ENCODE assay signal across 1 cellular context in the genomic region with DNA sequence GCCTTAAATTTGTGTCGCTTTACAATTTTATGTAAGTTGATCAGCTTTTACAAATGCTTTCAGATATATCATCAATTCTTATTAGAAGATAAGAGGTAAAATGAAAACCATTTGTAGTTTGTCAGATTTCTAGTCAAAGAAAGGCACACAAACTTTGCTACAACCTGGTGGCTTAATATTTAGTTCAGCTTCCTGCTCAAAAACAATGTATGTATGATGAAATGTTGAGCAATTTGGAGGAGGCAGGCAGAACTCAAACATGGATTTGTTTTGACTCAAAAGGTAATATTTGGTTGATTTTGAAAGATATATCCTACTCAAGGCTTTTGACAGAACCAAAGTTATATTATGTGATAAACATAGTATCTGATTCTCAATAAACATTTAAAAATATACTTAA.
TF ChIP-seq lines count a peak whose summit lies in the region.

No MANE protein-coding gene starts in this region.

TF ChIP-seq in HepG2, 621 proteins besides CTCF, POLR2A, EP300 and RAD21 (continued from another document and continues in another):
- TF ChIP-seq, protein P1, sequence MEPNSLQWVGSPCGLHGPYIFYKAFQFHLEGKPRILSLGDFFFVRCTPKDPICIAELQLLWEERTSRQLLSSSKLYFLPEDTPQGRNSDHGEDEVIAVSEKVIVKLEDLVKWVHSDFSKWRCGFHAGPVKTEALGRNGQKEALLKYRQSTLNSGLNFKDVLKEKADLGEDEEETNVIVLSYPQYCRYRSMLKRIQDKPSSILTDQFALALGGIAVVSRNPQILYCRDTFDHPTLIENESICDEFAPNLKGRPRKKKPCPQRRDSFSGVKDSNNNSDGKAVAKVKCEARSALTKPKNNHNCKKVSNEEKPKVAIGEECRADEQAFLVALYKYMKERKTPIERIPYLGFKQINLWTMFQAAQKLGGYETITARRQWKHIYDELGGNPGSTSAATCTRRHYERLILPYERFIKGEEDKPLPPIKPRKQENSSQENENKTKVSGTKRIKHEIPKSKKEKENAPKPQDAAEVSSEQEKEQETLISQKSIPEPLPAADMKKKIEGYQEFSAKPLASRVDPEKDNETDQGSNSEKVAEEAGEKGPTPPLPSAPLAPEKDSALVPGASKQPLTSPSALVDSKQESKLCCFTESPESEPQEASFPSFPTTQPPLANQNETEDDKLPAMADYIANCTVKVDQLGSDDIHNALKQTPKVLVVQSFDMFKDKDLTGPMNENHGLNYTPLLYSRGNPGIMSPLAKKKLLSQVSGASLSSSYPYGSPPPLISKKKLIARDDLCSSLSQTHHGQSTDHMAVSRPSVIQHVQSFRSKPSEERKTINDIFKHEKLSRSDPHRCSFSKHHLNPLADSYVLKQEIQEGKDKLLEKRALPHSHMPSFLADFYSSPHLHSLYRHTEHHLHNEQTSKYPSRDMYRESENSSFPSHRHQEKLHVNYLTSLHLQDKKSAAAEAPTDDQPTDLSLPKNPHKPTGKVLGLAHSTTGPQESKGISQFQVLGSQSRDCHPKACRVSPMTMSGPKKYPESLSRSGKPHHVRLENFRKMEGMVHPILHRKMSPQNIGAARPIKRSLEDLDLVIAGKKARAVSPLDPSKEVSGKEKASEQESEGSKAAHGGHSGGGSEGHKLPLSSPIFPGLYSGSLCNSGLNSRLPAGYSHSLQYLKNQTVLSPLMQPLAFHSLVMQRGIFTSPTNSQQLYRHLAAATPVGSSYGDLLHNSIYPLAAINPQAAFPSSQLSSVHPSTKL (CRISPR knock-in tag; IDR thresholded peaks at IDR 0.05) = peak; percentile 80
- TF ChIP-seq FOXA3 (CRISPR knock-in tag; IDR thresholded peaks at IDR 0.05) = peak; percentile 73
- TF ChIP-seq, protein P2, sequence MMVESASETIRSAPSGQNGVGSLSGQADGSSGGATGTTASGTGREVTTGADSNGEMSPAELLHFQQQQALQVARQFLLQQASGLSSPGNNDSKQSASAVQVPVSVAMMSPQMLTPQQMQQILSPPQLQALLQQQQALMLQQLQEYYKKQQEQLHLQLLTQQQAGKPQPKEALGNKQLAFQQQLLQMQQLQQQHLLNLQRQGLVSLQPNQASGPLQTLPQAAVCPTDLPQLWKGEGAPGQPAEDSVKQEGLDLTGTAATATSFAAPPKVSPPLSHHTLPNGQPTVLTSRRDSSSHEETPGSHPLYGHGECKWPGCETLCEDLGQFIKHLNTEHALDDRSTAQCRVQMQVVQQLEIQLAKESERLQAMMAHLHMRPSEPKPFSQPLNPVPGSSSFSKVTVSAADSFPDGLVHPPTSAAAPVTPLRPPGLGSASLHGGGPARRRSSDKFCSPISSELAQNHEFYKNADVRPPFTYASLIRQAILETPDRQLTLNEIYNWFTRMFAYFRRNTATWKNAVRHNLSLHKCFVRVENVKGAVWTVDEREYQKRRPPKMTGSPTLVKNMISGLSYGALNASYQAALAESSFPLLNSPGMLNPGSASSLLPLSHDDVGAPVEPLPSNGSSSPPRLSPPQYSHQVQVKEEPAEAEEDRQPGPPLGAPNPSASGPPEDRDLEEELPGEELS (CRISPR knock-in tag; IDR thresholded peaks at IDR 0.05) = peak; percentile 69
- no peak for TF ChIP-seq ZBTB21 (CRISPR knock-in tag; IDR thresholded peaks at IDR 0.05)
- TF ChIP-seq, protein P3, sequence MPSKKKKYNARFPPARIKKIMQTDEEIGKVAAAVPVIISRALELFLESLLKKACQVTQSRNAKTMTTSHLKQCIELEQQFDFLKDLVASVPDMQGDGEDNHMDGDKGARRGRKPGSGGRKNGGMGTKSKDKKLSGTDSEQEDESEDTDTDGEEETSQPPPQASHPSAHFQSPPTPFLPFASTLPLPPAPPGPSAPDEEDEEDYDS (CRISPR knock-in tag; IDR thresholded peaks at IDR 0.05) = peak; percentile 19; the same call in 1 of the 2 replicates
- peak; percentile 100 for TF ChIP-seq CEBPG (CRISPR knock-in tag; IDR thresholded peaks at IDR 0.05)
- TF ChIP-seq, protein P4, sequence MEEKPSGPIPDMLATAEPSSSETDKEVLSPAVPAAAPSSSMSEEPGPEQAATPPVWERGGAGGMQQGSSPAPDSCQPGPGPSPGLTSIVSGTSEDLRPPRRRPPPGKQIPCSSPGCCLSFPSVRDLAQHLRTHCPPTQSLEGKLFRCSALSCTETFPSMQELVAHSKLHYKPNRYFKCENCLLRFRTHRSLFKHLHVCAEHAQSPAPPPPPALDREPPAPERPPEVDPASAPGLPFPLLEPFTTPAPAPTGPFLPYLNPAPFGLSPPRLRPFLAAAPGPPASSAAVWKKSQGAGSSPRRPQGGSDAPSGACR (CRISPR knock-in tag; IDR thresholded peaks at IDR 0.05) = no peak
- TF ChIP-seq ZNF563 (CRISPR knock-in tag; IDR thresholded peaks at IDR 0.05) = no peak
- TF ChIP-seq FLYWCH1 (CRISPR knock-in tag; IDR thresholded peaks at IDR 0.05) = no peak
- TF ChIP-seq RXRB (CRISPR knock-in tag; IDR thresholded peaks at IDR 0.05; ENCODE audit: borderline replicate concordance) = peak; percentile 44; the same call in 1 of the 2 replicates
- TF ChIP-seq GTF3A (CRISPR knock-in tag; conservative IDR thresholded peaks at IDR 0.05) = no peak
- TF ChIP-seq, protein P5, sequence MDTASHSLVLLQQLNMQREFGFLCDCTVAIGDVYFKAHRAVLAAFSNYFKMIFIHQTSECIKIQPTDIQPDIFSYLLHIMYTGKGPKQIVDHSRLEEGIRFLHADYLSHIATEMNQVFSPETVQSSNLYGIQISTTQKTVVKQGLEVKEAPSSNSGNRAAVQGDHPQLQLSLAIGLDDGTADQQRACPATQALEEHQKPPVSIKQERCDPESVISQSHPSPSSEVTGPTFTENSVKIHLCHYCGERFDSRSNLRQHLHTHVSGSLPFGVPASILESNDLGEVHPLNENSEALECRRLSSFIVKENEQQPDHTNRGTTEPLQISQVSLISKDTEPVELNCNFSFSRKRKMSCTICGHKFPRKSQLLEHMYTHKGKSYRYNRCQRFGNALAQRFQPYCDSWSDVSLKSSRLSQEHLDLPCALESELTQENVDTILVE (CRISPR knock-in tag; IDR thresholded peaks at IDR 0.05) = peak; percentile 54; the same call in 1 of the 2 replicates
- peak; percentile 58 for TF ChIP-seq THAP11 (CRISPR knock-in tag; IDR thresholded peaks at IDR 0.05)
- TF ChIP-seq FOXP1 (IDR thresholded peaks at IDR 0.05) = no peak
- peak; percentile 44; the same call in 1 of the 2 replicates for TF ChIP-seq FOXP1 (CRISPR knock-in tag; IDR thresholded peaks at IDR 0.05)
- TF ChIP-seq KDM5B (CRISPR knock-in tag; IDR thresholded peaks at IDR 0.05; ENCODE audit: borderline replicate concordance) = no peak
- TF ChIP-seq TRIM24 (CRISPR knock-in tag; IDR thresholded peaks at IDR 0.05) = no peak
- no peak for TF ChIP-seq ZBTB38 (CRISPR knock-in tag; IDR thresholded peaks at IDR 0.05)
- no peak for TF ChIP-seq PLRG1 (conservative IDR thresholded peaks at IDR 0.05)
- TF ChIP-seq, protein P6, sequence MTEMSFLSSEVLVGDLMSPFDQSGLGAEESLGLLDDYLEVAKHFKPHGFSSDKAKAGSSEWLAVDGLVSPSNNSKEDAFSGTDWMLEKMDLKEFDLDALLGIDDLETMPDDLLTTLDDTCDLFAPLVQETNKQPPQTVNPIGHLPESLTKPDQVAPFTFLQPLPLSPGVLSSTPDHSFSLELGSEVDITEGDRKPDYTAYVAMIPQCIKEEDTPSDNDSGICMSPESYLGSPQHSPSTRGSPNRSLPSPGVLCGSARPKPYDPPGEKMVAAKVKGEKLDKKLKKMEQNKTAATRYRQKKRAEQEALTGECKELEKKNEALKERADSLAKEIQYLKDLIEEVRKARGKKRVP (CRISPR knock-in tag; IDR thresholded peaks at IDR 0.05) = peak; percentile 91 to 100
- no peak for TF ChIP-seq SP140L (CRISPR knock-in tag; IDR thresholded peaks at IDR 0.05; ENCODE audit: borderline replicate concordance)
- TF ChIP-seq, protein P7, sequence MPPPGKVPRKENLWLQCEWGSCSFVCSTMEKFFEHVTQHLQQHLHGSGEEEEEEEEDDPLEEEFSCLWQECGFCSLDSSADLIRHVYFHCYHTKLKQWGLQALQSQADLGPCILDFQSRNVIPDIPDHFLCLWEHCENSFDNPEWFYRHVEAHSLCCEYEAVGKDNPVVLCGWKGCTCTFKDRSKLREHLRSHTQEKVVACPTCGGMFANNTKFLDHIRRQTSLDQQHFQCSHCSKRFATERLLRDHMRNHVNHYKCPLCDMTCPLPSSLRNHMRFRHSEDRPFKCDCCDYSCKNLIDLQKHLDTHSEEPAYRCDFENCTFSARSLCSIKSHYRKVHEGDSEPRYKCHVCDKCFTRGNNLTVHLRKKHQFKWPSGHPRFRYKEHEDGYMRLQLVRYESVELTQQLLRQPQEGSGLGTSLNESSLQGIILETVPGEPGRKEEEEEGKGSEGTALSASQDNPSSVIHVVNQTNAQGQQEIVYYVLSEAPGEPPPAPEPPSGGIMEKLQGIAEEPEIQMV (CRISPR knock-in tag; IDR thresholded peaks at IDR 0.05; ENCODE audit: low read depth) = no peak
- TF ChIP-seq IKZF4 (CRISPR knock-in tag; IDR thresholded peaks at IDR 0.05; ENCODE audit: borderline replicate concordance, low read depth, not compliant biosample characterization) = no peak
- no peak for TF ChIP-seq GATA4 (IDR thresholded peaks at IDR 0.05; ENCODE audit: borderline replicate concordance, low read depth)
- TF ChIP-seq YEATS4 (CRISPR knock-in tag; IDR thresholded peaks at IDR 0.05; ENCODE audit: borderline replicate concordance) = no peak
- TF ChIP-seq KDM6A (CRISPR knock-in tag; IDR thresholded peaks at IDR 0.05; ENCODE audit: low read depth) = 0 out of 2 replicates have a peak, but pooled peaks have one; percentile 33
- no peak for TF ChIP-seq ZMYM3 (CRISPR knock-in tag; IDR thresholded peaks at IDR 0.05)
- TF ChIP-seq JUN (CRISPR knock-in tag; IDR thresholded peaks at IDR 0.05) = no peak
- TF ChIP-seq ZNF484 (CRISPR knock-in tag; IDR thresholded peaks at IDR 0.05; ENCODE audit: borderline replicate concordance, low read depth) = no peak
- TF ChIP-seq, protein P8, sequence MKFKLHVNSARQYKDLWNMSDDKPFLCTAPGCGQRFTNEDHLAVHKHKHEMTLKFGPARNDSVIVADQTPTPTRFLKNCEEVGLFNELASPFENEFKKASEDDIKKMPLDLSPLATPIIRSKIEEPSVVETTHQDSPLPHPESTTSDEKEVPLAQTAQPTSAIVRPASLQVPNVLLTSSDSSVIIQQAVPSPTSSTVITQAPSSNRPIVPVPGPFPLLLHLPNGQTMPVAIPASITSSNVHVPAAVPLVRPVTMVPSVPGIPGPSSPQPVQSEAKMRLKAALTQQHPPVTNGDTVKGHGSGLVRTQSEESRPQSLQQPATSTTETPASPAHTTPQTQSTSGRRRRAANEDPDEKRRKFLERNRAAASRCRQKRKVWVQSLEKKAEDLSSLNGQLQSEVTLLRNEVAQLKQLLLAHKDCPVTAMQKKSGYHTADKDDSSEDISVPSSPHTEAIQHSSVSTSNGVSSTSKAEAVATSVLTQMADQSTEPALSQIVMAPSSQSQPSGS (CRISPR knock-in tag; IDR thresholded peaks at IDR 0.05) = peak; percentile 54; the same call in 1 of the 2 replicates
- no peak for TF ChIP-seq SOX13 (IDR thresholded peaks at IDR 0.05)
- peak in 1 of 2 experiments; percentile 92; a peak in 2 of 4 replicates for TF ChIP-seq SOX13 (CRISPR knock-in tag; conservative IDR thresholded peaks at IDR 0.05 in 1 of 2, IDR thresholded peaks at IDR 0.05 in 1 of 2)
- TF ChIP-seq, protein P9, sequence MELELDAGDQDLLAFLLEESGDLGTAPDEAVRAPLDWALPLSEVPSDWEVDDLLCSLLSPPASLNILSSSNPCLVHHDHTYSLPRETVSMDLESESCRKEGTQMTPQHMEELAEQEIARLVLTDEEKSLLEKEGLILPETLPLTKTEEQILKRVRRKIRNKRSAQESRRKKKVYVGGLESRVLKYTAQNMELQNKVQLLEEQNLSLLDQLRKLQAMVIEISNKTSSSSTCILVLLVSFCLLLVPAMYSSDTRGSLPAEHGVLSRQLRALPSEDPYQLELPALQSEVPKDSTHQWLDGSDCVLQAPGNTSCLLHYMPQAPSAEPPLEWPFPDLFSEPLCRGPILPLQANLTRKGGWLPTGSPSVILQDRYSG (CRISPR knock-in tag; IDR thresholded peaks at IDR 0.05) = no peak
- peak; percentile 27; the same call in 1 of the 2 replicates for TF ChIP-seq FOXO1 (CRISPR knock-in tag; IDR thresholded peaks at IDR 0.05)
- TF ChIP-seq, protein P10, sequence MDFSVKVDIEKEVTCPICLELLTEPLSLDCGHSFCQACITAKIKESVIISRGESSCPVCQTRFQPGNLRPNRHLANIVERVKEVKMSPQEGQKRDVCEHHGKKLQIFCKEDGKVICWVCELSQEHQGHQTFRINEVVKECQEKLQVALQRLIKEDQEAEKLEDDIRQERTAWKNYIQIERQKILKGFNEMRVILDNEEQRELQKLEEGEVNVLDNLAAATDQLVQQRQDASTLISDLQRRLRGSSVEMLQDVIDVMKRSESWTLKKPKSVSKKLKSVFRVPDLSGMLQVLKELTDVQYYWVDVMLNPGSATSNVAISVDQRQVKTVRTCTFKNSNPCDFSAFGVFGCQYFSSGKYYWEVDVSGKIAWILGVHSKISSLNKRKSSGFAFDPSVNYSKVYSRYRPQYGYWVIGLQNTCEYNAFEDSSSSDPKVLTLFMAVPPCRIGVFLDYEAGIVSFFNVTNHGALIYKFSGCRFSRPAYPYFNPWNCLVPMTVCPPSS (IDR thresholded peaks at IDR 0.05) = no peak
- TF ChIP-seq RFXANK (CRISPR knock-in tag; IDR thresholded peaks at IDR 0.05) = no peak
- TF ChIP-seq SOX5 (CRISPR knock-in tag; IDR thresholded peaks at IDR 0.05; ENCODE audit: borderline replicate concordance) = peak; percentile 91
- TF ChIP-seq, protein P11, sequence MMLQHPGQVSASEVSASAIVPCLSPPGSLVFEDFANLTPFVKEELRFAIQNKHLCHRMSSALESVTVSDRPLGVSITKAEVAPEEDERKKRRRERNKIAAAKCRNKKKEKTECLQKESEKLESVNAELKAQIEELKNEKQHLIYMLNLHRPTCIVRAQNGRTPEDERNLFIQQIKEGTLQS (CRISPR knock-in tag; IDR thresholded peaks at IDR 0.05) = peak; percentile 48; the same call in 1 of the 2 replicates
- TF ChIP-seq ZNF772 (CRISPR knock-in tag; IDR thresholded peaks at IDR 0.05) = no peak
- TF ChIP-seq, protein P12, sequence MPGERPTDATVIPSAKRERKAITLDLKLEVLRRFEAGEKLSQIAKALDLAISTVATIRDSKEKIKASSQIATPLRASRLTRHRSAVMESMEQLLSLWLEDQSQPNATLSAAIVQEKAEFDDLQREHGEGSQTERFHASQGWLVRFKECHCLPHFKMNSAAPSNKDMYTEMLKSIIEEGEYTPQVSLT (CRISPR knock-in tag; IDR thresholded peaks at IDR 0.05; ENCODE audit: borderline replicate concordance, low read depth) = no peak
- TF ChIP-seq, protein P13, sequence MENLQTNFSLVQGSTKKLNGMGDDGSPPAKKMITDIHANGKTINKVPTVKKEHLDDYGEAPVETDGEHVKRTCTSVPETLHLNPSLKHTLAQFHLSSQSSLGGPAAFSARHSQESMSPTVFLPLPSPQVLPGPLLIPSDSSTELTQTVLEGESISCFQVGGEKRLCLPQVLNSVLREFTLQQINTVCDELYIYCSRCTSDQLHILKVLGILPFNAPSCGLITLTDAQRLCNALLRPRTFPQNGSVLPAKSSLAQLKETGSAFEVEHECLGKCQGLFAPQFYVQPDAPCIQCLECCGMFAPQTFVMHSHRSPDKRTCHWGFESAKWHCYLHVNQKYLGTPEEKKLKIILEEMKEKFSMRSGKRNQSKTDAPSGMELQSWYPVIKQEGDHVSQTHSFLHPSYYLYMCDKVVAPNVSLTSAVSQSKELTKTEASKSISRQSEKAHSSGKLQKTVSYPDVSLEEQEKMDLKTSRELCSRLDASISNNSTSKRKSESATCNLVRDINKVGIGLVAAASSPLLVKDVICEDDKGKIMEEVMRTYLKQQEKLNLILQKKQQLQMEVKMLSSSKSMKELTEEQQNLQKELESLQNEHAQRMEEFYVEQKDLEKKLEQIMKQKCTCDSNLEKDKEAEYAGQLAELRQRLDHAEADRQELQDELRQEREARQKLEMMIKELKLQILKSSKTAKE (CRISPR knock-in tag; IDR thresholded peaks at IDR 0.05; ENCODE audit: borderline replicate concordance) = no peak
- TF ChIP-seq POLR2AphosphoS5 (IDR thresholded peaks at IDR 0.05; ENCODE audit: low read depth, low read length) = no peak
- 0 out of 2 replicates have a peak, but pooled peaks have one; percentile 52 for TF ChIP-seq ZNF614 (CRISPR knock-in tag; IDR thresholded peaks at IDR 0.05; ENCODE audit: borderline replicate concordance)
- no peak for TF ChIP-seq ASH2L (IDR thresholded peaks at IDR 0.05; ENCODE audit: insufficient read length, low read depth, low read length)
- TF ChIP-seq RCOR2 (CRISPR knock-in tag; IDR thresholded peaks at IDR 0.05) = 0 out of 2 replicates have a peak, but pooled peaks have one; percentile 53
